In genomic region chrX:86946569-86946968, GRCh38 we compare ENCODE assay signal across 8 cellular contexts.
DNase-seq lines count a peak whose midpoint lies in the region; ATAC-seq lines count a peak whose summit lies in the region.

No MANE protein-coding gene starts in this region.

- H3K36me3 Mint-ChIP-seq in T-helper 17 cell (ENCODE audit: low read depth), result no peaks in the 10 kb centered on the region

- H3K4me1 Mint-ChIP-seq in T-helper 17 cell, result no peaks in the 10 kb centered on the region

- ATAC-seq in GM18868 (IDR thresholded peaks at IDR 0.05; ENCODE audit: unreplicated experiment) (peak; percentile 88), HG03469 (IDR thresholded peaks at IDR 0.05; ENCODE audit: unreplicated experiment) (peak; percentile 56), T-helper 17 cell (no peak)

- no peak overlapping the region for H3K4me3 Mint-ChIP-seq in T-helper 17 cell

- H3K27ac Mint-ChIP-seq in T-helper 17 cell, result no peak overlapping the region

- H3K9me3 ChIP-seq in T-helper 17 cell (ENCODE audit: control insufficient read depth, low read length, poor library complexity, severe bottlenecking), result no peaks in the 10 kb centered on the region

- DNase-seq in COLO668 (lab: John Stamatoyannopoulos, UW; ENCODE audit: unreplicated experiment) (peak; percentile 5), SW480 (ENCODE audit: low spot score) (peak; percentile 20), inferior parietal cortex (ENCODE audit: extremely low spot score) (peak; percentile 10), T-helper 17 cell (no peak)
- DNase-seq in activated CD8-positive, alpha-beta memory T cell treated with anti-CD3 and anti-CD28 coated beads for 24 hours, result no peak
- no peak for DNase-seq in activated CD4-positive, alpha-beta T cell treated with anti-CD3 and anti-CD28 coated beads for 4 hours

- no peaks in the 10 kb centered on the region for H3K27me3 Mint-ChIP-seq in T-helper 17 cell

Comparison
In these comparisons a context has a peak if more than half of its experiments do, and no peak if none do; other contexts are left out.
1. DNase-seq: peak in COLO668 (single experiment), SW480 (single experiment) and inferior parietal cortex (single experiment); none in activated CD8-positive, alpha-beta memory T cell treated with anti-CD3 and anti-CD28 coated beads for 24 hours (single experiment), T-helper 17 cell (0 of 3) and activated CD4-positive, alpha-beta T cell treated with anti-CD3 and anti-CD28 coated beads for 4 hours (0 of 2).